ENCODE assay signal across 13 cellular contexts in genomic region chr10:35872666-35873065, GRCh38.
"Had no signal": no experiment of that assay in that cellular context is flagged by ENCODE, and none has a peak within 500 bp of the region (broad histone marks: within the 10 kb centered on the region; RNA-seq: fewer than 3 reads in every experiment).

No MANE protein-coding gene starts in this region.

- H3K27me3 Mint-ChIP-seq: activated B cell treated with CpG ODN at 0.5 μM for 24 hours; activated CD4-positive, alpha-beta T cell treated with anti-CD3 and anti-CD28 coated beads, Interleukin-2, amount 10 ng/mL, durations not matched to agents 7 days and 5 days; activated naive CD4-positive, alpha-beta T cell treated with anti-CD3 and anti-CD28 coated beads, Interleukin-2, amount 10 ng/mL, durations not matched to agents 7 days and 5 days had no signal

- H3K4me1 Mint-ChIP-seq: activated B cell treated with CpG ODN at 0.5 μM for 24 hours; activated CD4-positive, alpha-beta T cell treated with anti-CD3 and anti-CD28 coated beads, Interleukin-2, amount 10 ng/mL, durations not matched to agents 7 days and 5 days; activated naive CD4-positive, alpha-beta T cell treated with anti-CD3 and anti-CD28 coated beads, Interleukin-2, amount 10 ng/mL, durations not matched to agents 7 days and 5 days had no signal

- H3K9me3 Mint-ChIP-seq: activated B cell treated with CpG ODN at 0.5 μM for 24 hours; activated CD4-positive, alpha-beta T cell treated with anti-CD3 and anti-CD28 coated beads, Interleukin-2, amount 10 ng/mL, durations not matched to agents 7 days and 5 days; activated naive CD4-positive, alpha-beta T cell treated with anti-CD3 and anti-CD28 coated beads, Interleukin-2, amount 10 ng/mL, durations not matched to agents 7 days and 5 days; activated T-helper 2 cell treated with anti-CD3 and anti-CD28 coated beads, Interferon-gamma antibody, Interleukin-2, Interleukin-4, amounts not matched to agents 10 μg/mL and 5 μg/mL and 100 μg/mL, durations not matched to agents 14 hours and 24 hours and 36 hours had no signal

- H3K27ac Mint-ChIP-seq: activated B cell treated with CpG ODN at 0.5 μM for 24 hours; activated CD4-positive, alpha-beta T cell treated with anti-CD3 and anti-CD28 coated beads, Interleukin-2, amount 10 ng/mL, durations not matched to agents 7 days and 5 days; activated naive CD4-positive, alpha-beta T cell treated with anti-CD3 and anti-CD28 coated beads, Interleukin-2, amount 10 ng/mL, durations not matched to agents 7 days and 5 days; activated T-helper 2 cell treated with anti-CD3 and anti-CD28 coated beads, Interferon-gamma antibody, Interleukin-2, Interleukin-4, amounts not matched to agents 10 μg/mL and 5 μg/mL and 100 μg/mL, durations not matched to agents 14 hours and 24 hours and 36 hours had no signal

- H3K36me3 Mint-ChIP-seq: activated naive CD4-positive, alpha-beta T cell treated with anti-CD3 and anti-CD28 coated beads, Interleukin-2, amount 10 ng/mL, durations not matched to agents 7 days and 5 days had no signal

- DNase-seq: activated B cell treated with CpG ODN at 0.5 μM for 24 hours; activated CD4-positive, alpha-beta T cell treated with anti-CD3 and anti-CD28 coated beads, Interleukin-2, amount 10 ng/mL, durations not matched to agents 7 days and 5 days; activated CD8-positive, alpha-beta memory T cell treated with anti-CD3 and anti-CD28 coated beads for 24 hours; activated naive CD4-positive, alpha-beta T cell treated with anti-CD3 and anti-CD28 coated beads, Interleukin-2, amount 10 ng/mL, durations not matched to agents 7 days and 5 days; colonic mucosa; effector CD4-positive, alpha-beta T cell; foreskin keratinocyte; heart right ventricle; islet precursor cell; left lung; stomach; uterus had no signal

- H3K4me3 Mint-ChIP-seq: activated B cell treated with CpG ODN at 0.5 μM for 24 hours; activated CD4-positive, alpha-beta T cell treated with anti-CD3 and anti-CD28 coated beads, Interleukin-2, amount 10 ng/mL, durations not matched to agents 7 days and 5 days; activated naive CD4-positive, alpha-beta T cell treated with anti-CD3 and anti-CD28 coated beads, Interleukin-2, amount 10 ng/mL, durations not matched to agents 7 days and 5 days had no signal

- ATAC-seq: foreskin keratinocyte, heart right ventricle, left lung had no signal
